ENCODE assay signal across 9 cellular contexts in the genomic region with DNA sequence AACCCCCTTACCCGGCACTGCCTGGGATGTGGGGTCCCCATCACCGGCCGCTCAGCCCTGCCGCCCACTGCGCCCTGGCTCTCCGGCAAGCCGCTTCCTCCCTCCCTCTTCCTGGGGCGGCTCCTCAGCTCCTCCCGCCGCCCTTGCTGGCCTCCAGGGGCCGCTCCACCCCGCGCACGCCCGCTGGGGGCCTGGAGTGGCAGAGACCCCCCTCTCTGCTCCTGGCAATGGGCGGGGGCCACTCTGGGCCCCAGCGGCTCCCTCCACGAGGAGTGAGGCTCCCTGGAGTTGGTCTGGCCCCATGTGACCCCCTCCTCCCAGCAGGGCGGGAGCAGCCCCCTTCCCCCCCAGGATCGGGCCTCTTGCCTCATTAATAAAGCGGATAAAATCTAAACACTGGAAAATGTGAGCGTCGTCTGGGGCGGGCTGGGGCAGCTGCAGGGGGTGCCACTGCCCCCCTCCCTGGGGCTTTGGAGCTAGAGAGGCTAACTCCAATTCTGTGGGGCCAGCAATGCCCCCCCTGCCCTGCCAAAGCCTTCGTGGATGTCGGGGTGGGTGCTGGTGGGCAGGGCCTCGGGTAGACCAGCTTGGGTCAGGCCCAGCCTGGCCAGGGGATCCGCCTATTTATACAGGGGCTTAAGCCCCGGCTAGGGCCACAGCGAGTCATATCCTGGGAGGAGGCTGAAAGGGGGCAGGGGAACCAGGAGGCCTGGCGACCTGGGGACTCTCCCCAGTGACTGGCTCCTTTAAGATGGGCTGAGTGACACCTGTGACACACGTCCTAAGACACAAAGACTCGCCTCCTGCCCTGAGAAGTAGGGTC. TPM values are rescaled to one million over a fixed set of nuclear protein-coding genes. Genes with fewer than 3 reads are reported as not detected.
DNase-seq lines count a peak whose midpoint lies in the region; ATAC-seq and TF ChIP-seq lines count a peak whose summit lies in the region.
"Had no signal": no experiment of that assay in that cellular context is flagged by ENCODE, and none has a peak within 500 bp of the region (broad histone marks: within the 10 kb centered on the region; RNA-seq: fewer than 3 reads in every experiment).

A gene with protein sequence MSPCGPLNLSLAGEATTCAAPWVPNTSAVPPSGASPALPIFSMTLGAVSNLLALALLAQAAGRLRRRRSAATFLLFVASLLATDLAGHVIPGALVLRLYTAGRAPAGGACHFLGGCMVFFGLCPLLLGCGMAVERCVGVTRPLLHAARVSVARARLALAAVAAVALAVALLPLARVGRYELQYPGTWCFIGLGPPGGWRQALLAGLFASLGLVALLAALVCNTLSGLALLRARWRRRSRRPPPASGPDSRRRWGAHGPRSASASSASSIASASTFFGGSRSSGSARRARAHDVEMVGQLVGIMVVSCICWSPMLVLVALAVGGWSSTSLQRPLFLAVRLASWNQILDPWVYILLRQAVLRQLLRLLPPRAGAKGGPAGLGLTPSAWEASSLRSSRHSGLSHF (minus strand): TSS at position 104 of the 823 bp plus-strand sequence. CDS start 1,034 bp downstream, outside the sequence.

- in situ Hi-C loops in GM13977 (cut with MboI; ENCODE audit: low pct_unique_long_range_greater_than_20kb, low sequenced_read_pairs, unreplicated experiment), result no loop called here

- H3K4me1 ChIP-seq in suprapubic skin, result peaks cover 62% of the 10 kb centered on the region

- no peaks in the 10 kb centered on the region for H3K27me3 ChIP-seq in WERI-Rb-1 (ENCODE audit: insufficient read depth, low read depth, severe bottlenecking)
- peaks cover 28% of the 10 kb centered on the region for H3K27me3 ChIP-seq in suprapubic skin

- no peak for TF ChIP-seq EP300 in suprapubic skin (IDR thresholded peaks at IDR 0.05)

- TF ChIP-seq CTCF in AG09309 (IDR thresholded peaks at IDR 0.05; ENCODE audit: control insufficient read depth, insufficient read depth, low read depth, low read length, missing control alignments) (peak; percentile 45), GM13977 (IDR thresholded peaks at IDR 0.05; ENCODE audit: extremely low read depth, insufficient read depth, missing control alignments) (peak; percentile 39), WERI-Rb-1 (IDR thresholded peaks at IDR 0.05; ENCODE audit: low read depth, low read length) (peak; percentile 64), suprapubic skin (IDR thresholded peaks at IDR 0.05) (peak in 1 of 2 donors; percentile 59)

- H3K36me3 ChIP-seq in WERI-Rb-1, result peaks cover 28% of the 10 kb centered on the region
- peaks cover 35% of the 10 kb centered on the region for H3K36me3 ChIP-seq in suprapubic skin

- H3K27ac ChIP-seq in WERI-Rb-1 (peak within 1 kb of the TSS; percentile 73), suprapubic skin (no peak within 1 kb of the TSS)

- H3K9me3 ChIP-seq in WERI-Rb-1 (ENCODE audit: severe bottlenecking) (no peaks in the 10 kb centered on the region), suprapubic skin (no peaks in the 10 kb centered on the region)

- TF ChIP-seq POLR2A in suprapubic skin (IDR thresholded peaks at IDR 0.05), result no peak

- DNase-seq in AG09309 (ENCODE audit: low read depth) (no peak), GM13977 (ENCODE audit: low spot score) (peak; percentile 59), WERI-Rb-1 (peak; percentile 79), glomerular visceral epithelial cell (ENCODE audit: extremely low spot score) (peak; percentile 40), suprapubic skin (ENCODE audit: low spot score in 2 of 2) (peak in 1 of 2 donors; percentile 62), NCI-H1092 (lab: John Stamatoyannopoulos, UW) (no peak), NCI-H1694 treated with DMSO at 0.1 percent for 48 hours (lab: John Stamatoyannopoulos, UW) (no peak)

- ATAC-seq in HG03175 (IDR thresholded peaks at IDR 0.05; ENCODE audit: unreplicated experiment), result no peak

- WGBS in suprapubic skin, result no CpG with 5 or more reads among the region's 33 CpGs

- H3K4me3 ChIP-seq in AG09309 (ENCODE audit: control insufficient read depth, low read depth, low read length) (no peak within 1 kb of the TSS), WERI-Rb-1 (ENCODE audit: low read depth, low read length) (peak within 1 kb of the TSS; percentile 46), suprapubic skin (peak within 1 kb of the TSS; percentile 9)

RNA-seq across cellular contexts. Expression of the gene that starts here (rescaled TPM):
- under 1 TPM in 1 of 4 donors, not detected in 3; 0.47 TPM for total RNA-seq in suprapubic skin
- total RNA-seq: temporal lobe had no signal

Comparison
In these comparisons a context has a peak if more than half of its experiments do, and no peak if none do; other contexts are left out.
1. DNase-seq: peak in GM13977 (single experiment), WERI-Rb-1 (single experiment) and glomerular visceral epithelial cell (single experiment); none in AG09309 (single experiment), NCI-H1092 (single experiment) and NCI-H1694 treated with DMSO at 0.1 percent for 48 hours (single experiment).